ENCODE assay signal across 8 cellular contexts in genomic region chr3:112561693-112562529, GRCh38. TPM values are rescaled to one million over a fixed set of nuclear protein-coding genes. Genes with fewer than 3 reads are reported as not detected.
A peak's percentile ranks its signal among the peaks of the same experiment; 100 is the strongest.
DNase-seq lines count a peak whose midpoint lies in the region; ATAC-seq lines count a peak whose summit lies in the region.

Gene ATG3, minus strand, starts transcription at chr3:112561962. Its CDS starts 434 bp downstream, at chr3:112561528.
Gene SLC35A5, plus strand, starts transcription at chr3:112562045. Its CDS starts 1,359 bp downstream, at chr3:112563404.

- H3K27me3 Mint-ChIP-seq in activated CD4-positive, alpha-beta T cell treated with anti-CD3 and anti-CD28 coated beads, Interleukin-2, amount 10 ng/mL, durations not matched to agents 7 days and 5 days: no peaks in the 10 kb centered on the region

- CTCF ChIA-PET in activated CD4-positive, alpha-beta T cell treated with anti-CD3 and anti-CD28 coated beads, Interleukin-2, amount 10 ng/mL, durations not matched to agents 7 days and 5 days (lab: Charles Lee): interaction anchor here (0.8 to 2.0 kb wide), 3 partner anchors 21 to 269 kb away, joined by 3 to 6 read pairs (median 4); no protein-coding TSS in a partner anchor

- intact Hi-C loops in left colon (cut with DNase I, micrococcal nuclease): no loop called here

- H3K9me3 Mint-ChIP-seq in activated CD4-positive, alpha-beta T cell treated with anti-CD3 and anti-CD28 coated beads, Interleukin-2, amount 10 ng/mL, durations not matched to agents 7 days and 5 days: no peaks in the 10 kb centered on the region

- H3K4me3 Mint-ChIP-seq in activated CD4-positive, alpha-beta T cell treated with anti-CD3 and anti-CD28 coated beads, Interleukin-2, amount 10 ng/mL, durations not matched to agents 7 days and 5 days: peak within 1 kb of the TSS; percentile 99

- peaks cover 36% of the 10 kb centered on the region for H3K36me3 Mint-ChIP-seq in activated CD4-positive, alpha-beta T cell treated with anti-CD3 and anti-CD28 coated beads, Interleukin-2, amount 10 ng/mL, durations not matched to agents 7 days and 5 days (ENCODE audit: low read depth)

- peak within 1 kb of the TSS; percentile 97 for H3K27ac Mint-ChIP-seq in activated CD4-positive, alpha-beta T cell treated with anti-CD3 and anti-CD28 coated beads, Interleukin-2, amount 10 ng/mL, durations not matched to agents 7 days and 5 days

- peaks cover 42% of the 10 kb centered on the region for H3K4me1 Mint-ChIP-seq in activated CD4-positive, alpha-beta T cell treated with anti-CD3 and anti-CD28 coated beads, Interleukin-2, amount 10 ng/mL, durations not matched to agents 7 days and 5 days

- DNase-seq in C1 segment of cervical spinal cord (lab: John Stamatoyannopoulos, UW) (peak; percentile 90 to 100 (median 99)), NCI-H69 (lab: John Stamatoyannopoulos, UW) (peak; percentile 96), cortex of kidney (lab: John Stamatoyannopoulos, UW) (peak; percentile 78), left colon (peak; percentile 98 to 99)
- DNase-seq in activated CD4-positive, alpha-beta T cell treated with anti-CD3 and anti-CD28 coated beads, Interleukin-2, amount 10 ng/mL, durations not matched to agents 7 days and 5 days: peak; percentile 99
- peak; percentile 99 for DNase-seq in stimulated activated CD4-positive, alpha-beta T cell treated with anti-CD3 and anti-CD28 coated beads, Interleukin-1b, Interleukin-23, amount 100 ng/mL, for 48 hours

- ATAC-seq in GM19328 (IDR thresholded peaks at IDR 0.05; ENCODE audit: unreplicated experiment): peak; percentile 75
- peak; percentile 65 for ATAC-seq in HG03520 (IDR thresholded peaks at IDR 0.05; ENCODE audit: unreplicated experiment)
- peak; percentile 91 for ATAC-seq in left colon

- POLR2A ChIA-PET in activated CD4-positive, alpha-beta T cell treated with anti-CD3 and anti-CD28 coated beads, Interleukin-2, amount 10 ng/mL, durations not matched to agents 7 days and 5 days (lab: Charles Lee): interaction anchor here (1.0 kb wide), 1 partner anchor 18 kb away, joined by 3 read pairs; no protein-coding TSS in a partner anchor

RNA-seq across cellular contexts. Expression of gene ATG3, which starts in this region (rescaled TPM):
- 10 to 100 TPM; 65.2 to 74.5 TPM for total RNA-seq in activated CD4-positive, alpha-beta T cell treated with anti-CD3 and anti-CD28 coated beads, Interleukin-2, amount 10 ng/mL, durations not matched to agents 7 days and 5 days
- total RNA-seq in left colon: 10 to 100 TPM; 52.9 to 55.1 TPM

RNA-seq across cellular contexts. Expression of gene SLC35A5, which starts in this region (rescaled TPM):
- 10 to 100 TPM; 21.7 to 28.1 TPM for total RNA-seq in activated CD4-positive, alpha-beta T cell treated with anti-CD3 and anti-CD28 coated beads, Interleukin-2, amount 10 ng/mL, durations not matched to agents 7 days and 5 days
- 10 to 100 TPM; 32.8 to 35.6 TPM for total RNA-seq in left colon

Comparison
In these comparisons a context has a peak if more than half of its experiments do, and no peak if none do; other contexts are left out.
1. Peak in every context shown above with its lines: DNase-seq and ATAC-seq.